In genomic region chr12:105083551-105084105, GRCh38 we compare ENCODE assay signal across 8 cellular contexts. TPM values are rescaled to one million over a fixed set of nuclear protein-coding genes. Genes with fewer than 3 reads are reported as not detected.
A peak's percentile ranks its signal among the peaks of the same experiment; 100 is the strongest.
DNase-seq lines count a peak whose midpoint lies in the region; ATAC-seq lines count a peak whose summit lies in the region.

No MANE protein-coding gene starts in this region.

- H2AK5ac ChIP-seq in neuronal stem cell (ENCODE audit: low read depth, low read length) = no peak overlapping the region

- no CpG with 5 or more reads among the region's 18 CpGs for WGBS in neuronal stem cell (ENCODE audit: extremely low coverage in 2 of 2, insufficient read length in 2 of 2, insufficient replicate concordance in 1 of 2), 2 donors

- peak overlapping the region; percentile 47 for H3K9ac ChIP-seq in neuronal stem cell (ENCODE audit: low read depth, low read length, poor library complexity)

- no peak for ATAC-seq in GM19452 (IDR thresholded peaks at IDR 0.05; ENCODE audit: unreplicated experiment)

- peaks cover 39% of the 10 kb centered on the region for H3K27me3 Mint-ChIP-seq in activated naive CD4-positive, alpha-beta T cell treated with anti-CD3 and anti-CD28 coated beads, Interleukin-2, amount 10 ng/mL, durations not matched to agents 7 days and 5 days

- H3K4me3 ChIP-seq in neuronal stem cell (ENCODE audit: low read length in 2 of 2) = peak overlapping the region; percentile 39 to 72

- peak overlapping the region; percentile 89 for H3K4me2 ChIP-seq in neuronal stem cell (ENCODE audit: insufficient read depth, low read length, poor library complexity, severe bottlenecking)

- H3K27me3 ChIP-seq in neuronal stem cell (ENCODE audit: control insufficient read depth in 3 of 3, insufficient read depth in 3 of 3, low read depth in 1 of 3, low read length in 3 of 3) = peaks cover 0 to 28% (median 12%) of the 10 kb centered on the region in 3 experiments

- H2BK5ac ChIP-seq in neuronal stem cell (ENCODE audit: low read length) = no peak overlapping the region

- H3K4ac ChIP-seq in neuronal stem cell (ENCODE audit: low read length) = no peak overlapping the region

- peak overlapping the region; percentile 59 for H3K23ac ChIP-seq in neuronal stem cell (ENCODE audit: low read depth, low read length, poor library complexity)

- H3K18ac ChIP-seq in neuronal stem cell (ENCODE audit: low read length) = peak overlapping the region; percentile 76

- no peak overlapping the region for H3K14ac ChIP-seq in neuronal stem cell (ENCODE audit: low read length)

- H3K4me3 Mint-ChIP-seq in activated naive CD4-positive, alpha-beta T cell treated with anti-CD3 and anti-CD28 coated beads, Interleukin-2, amount 10 ng/mL, durations not matched to agents 7 days and 5 days = peak overlapping the region; percentile 66

- no peak overlapping the region for H4K8ac ChIP-seq in neuronal stem cell (ENCODE audit: low read depth, low read length)

- no peak overlapping the region for H3K27ac ChIP-seq in neuronal stem cell (replicated peaks; ENCODE audit: low read length)

- H3K9me3 Mint-ChIP-seq in activated naive CD4-positive, alpha-beta T cell treated with anti-CD3 and anti-CD28 coated beads, Interleukin-2, amount 10 ng/mL, durations not matched to agents 7 days and 5 days = no peaks in the 10 kb centered on the region

- H3K79me1 ChIP-seq in neuronal stem cell (ENCODE audit: low read depth, low read length) = no peaks in the 10 kb centered on the region

- no peaks in the 10 kb centered on the region for H3K36me3 Mint-ChIP-seq in activated naive CD4-positive, alpha-beta T cell treated with anti-CD3 and anti-CD28 coated beads, Interleukin-2, amount 10 ng/mL, durations not matched to agents 7 days and 5 days

- H3K36me3 ChIP-seq in neuronal stem cell (replicated peaks in 1 of 2; ENCODE audit: control insufficient read depth in 2 of 2, insufficient read depth in 2 of 2, low read length in 2 of 2) = no peaks in the 10 kb centered on the region

- peak; percentile 36 for DNase-seq in activated CD4-positive, alpha-beta T cell treated with anti-CD3 and anti-CD28 coated beads for 48 hours
- DNase-seq in activated CD4-positive, alpha-beta T cell treated with anti-CD3 and anti-CD28 coated beads for 4 hours = no peak
- DNase-seq in LoVo (ENCODE audit: low spot score) = peak; percentile 24
- DNase-seq in activated naive CD4-positive, alpha-beta T cell treated with anti-CD3 and anti-CD28 coated beads, Interleukin-2, amount 10 ng/mL, durations not matched to agents 7 days and 5 days = no peak
- DNase-seq in globus pallidus (ENCODE audit: low spot score) = peak; percentile 37
- DNase-seq in neuronal stem cell (ENCODE audit: low spot score) = no peak
- DNase-seq in A172 (ENCODE audit: low spot score) = no peak

- H3K4me1 ChIP-seq in neuronal stem cell (ENCODE audit: control insufficient read depth in 2 of 2, insufficient read depth in 1 of 2, low read depth in 1 of 2, low read length in 2 of 2) = peaks cover 0 to 9% of the 10 kb centered on the region in 2 donors

- H2AFZ ChIP-seq in neuronal stem cell (ENCODE audit: low read length) = peak overlapping the region; percentile 86

- no peak overlapping the region for H2BK15ac ChIP-seq in neuronal stem cell (ENCODE audit: low read length)

- CTCF ChIA-PET in activated naive CD4-positive, alpha-beta T cell treated with anti-CD3 and anti-CD28 coated beads, Interleukin-2, amount 10 ng/mL, durations not matched to agents 7 days and 5 days (lab: Charles Lee) = interaction anchor here (0.9 kb wide), 1 partner anchor 701 kb away, joined by 3 read pairs; no protein-coding TSS in a partner anchor

- H3K9me3 ChIP-seq in neuronal stem cell (replicated peaks in 1 of 2; ENCODE audit: control insufficient read depth in 2 of 2, insufficient read depth in 1 of 2, low read depth in 1 of 2, low read length in 2 of 2) = peaks cover 0 to 3% of the 10 kb centered on the region in 2 donors

- H4K91ac ChIP-seq in neuronal stem cell (ENCODE audit: low read depth, low read length, poor library complexity) = no peak overlapping the region

- H2BK120ac ChIP-seq in neuronal stem cell (ENCODE audit: low read depth, low read length) = no peak overlapping the region

- no peak overlapping the region for H2BK12ac ChIP-seq in neuronal stem cell (ENCODE audit: low read length)

- H3K4me1 Mint-ChIP-seq in activated naive CD4-positive, alpha-beta T cell treated with anti-CD3 and anti-CD28 coated beads, Interleukin-2, amount 10 ng/mL, durations not matched to agents 7 days and 5 days = peaks cover 10% of the 10 kb centered on the region

- H3K27ac Mint-ChIP-seq in activated naive CD4-positive, alpha-beta T cell treated with anti-CD3 and anti-CD28 coated beads, Interleukin-2, amount 10 ng/mL, durations not matched to agents 7 days and 5 days = no peak overlapping the region

RNA-seq across cellular contexts. Expression of gene ALDH1L2, which starts 0.6 kb away (rescaled TPM):
- polyA plus RNA-seq in neuronal stem cell (2013, experiment 1 of 2) = 0.29 TPM
- polyA plus RNA-seq in neuronal stem cell (2013, experiment 2 of 2) = 0.28 TPM
- 0.09 and 0.34 TPM in 2 replicates for total RNA-seq in A172 (2014; rRNA removed; shearing (Covaris generic))

RNA-seq across cellular contexts. Expression of gene WASHC4, which starts 23.9 kb away (rescaled TPM):
- 21.5 TPM for polyA plus RNA-seq in neuronal stem cell (2013, experiment 1 of 2)
- 23.8 TPM for polyA plus RNA-seq in neuronal stem cell (2013, experiment 2 of 2)
- 43.7 and 52.1 TPM in 2 replicates for total RNA-seq in A172 (2014; rRNA removed; shearing (Covaris generic))

Comparison
In these comparisons a context has a peak if more than half of its experiments do, and no peak if none do; other contexts are left out.
1. DNase-seq: peak in activated CD4-positive, alpha-beta T cell treated with anti-CD3 and anti-CD28 coated beads for 48 hours (single experiment), LoVo (single experiment) and globus pallidus (single experiment); none in activated CD4-positive, alpha-beta T cell treated with anti-CD3 and anti-CD28 coated beads for 4 hours (0 of 2), activated naive CD4-positive, alpha-beta T cell treated with anti-CD3 and anti-CD28 coated beads, Interleukin-2, amount 10 ng/mL, durations not matched to agents 7 days and 5 days (single experiment), neuronal stem cell (single experiment) and A172 (single experiment).